Comparison of ENCODE assay signal across 1 cellular context in genomic region chr11:103735497-103736032, GRCh38.
TF ChIP-seq lines count a peak whose summit lies in the region.

No MANE protein-coding gene starts in this region.

TF ChIP-seq in IMR-90, 13 proteins besides CTCF, POLR2A, EP300 and RAD21 (continued from another document):
- no peak for TF ChIP-seq RCOR1 (IDR thresholded peaks at IDR 0.05; ENCODE audit: insufficient replicate concordance, low read length)
- TF ChIP-seq MXI1 (IDR thresholded peaks at IDR 0.05; ENCODE audit: borderline replicate concordance, low read depth, low read length) = no peak
- TF ChIP-seq MAZ (IDR thresholded peaks at IDR 0.05; ENCODE audit: borderline replicate concordance, low read depth, low read length) = no peak
- TF ChIP-seq SMC3 (IDR thresholded peaks at IDR 0.05; ENCODE audit: low read depth, low read length) = no peak
- no peak for TF ChIP-seq FOS (IDR thresholded peaks at IDR 0.05; ENCODE audit: low read depth, low read length)
- no peak for TF ChIP-seq ELK1 (IDR thresholded peaks at IDR 0.05; ENCODE audit: borderline replicate concordance, low read depth, low read length)
- TF ChIP-seq CEBPB (IDR thresholded peaks at IDR 0.05; ENCODE audit: low read depth, low read length) = no peak
- no peak for TF ChIP-seq RFX5 (IDR thresholded peaks at IDR 0.05; ENCODE audit: low read depth, low read length)
- no peak for TF ChIP-seq USF2 (IDR thresholded peaks at IDR 0.05; ENCODE audit: low read depth, low read length)
- TF ChIP-seq BHLHE40 (IDR thresholded peaks at IDR 0.05; ENCODE audit: low read depth, low read length) = no peak
- TF ChIP-seq CHD1 (IDR thresholded peaks at IDR 0.05; ENCODE audit: low read depth, low read length) = no peak
